Comparison of ENCODE assay signal across 9 cellular contexts in genomic region chr5:39080597-39081204, GRCh38. TPM values are rescaled to one million over a fixed set of nuclear protein-coding genes. Genes with fewer than 3 reads are reported as not detected.
A peak's percentile ranks its signal among the peaks of the same experiment; 100 is the strongest.
DNase-seq lines count a peak whose midpoint lies in the region; ATAC-seq and TF ChIP-seq lines count a peak whose summit lies in the region.
"Had no signal": no experiment of that assay in that cellular context is flagged by ENCODE, and none has a peak within 500 bp of the region (broad histone marks: within the 10 kb centered on the region; RNA-seq: fewer than 3 reads in every experiment).

No MANE protein-coding gene starts in this region.

- intact Hi-C loops in left ventricle myocardium superior (cut with micrococcal nuclease), result loop anchor here (5.0 kb wide), 1 partner anchor 83 kb away; no protein-coding TSS in a partner anchor

- DNase-seq in NCI-H1417 (lab: John Stamatoyannopoulos, UW) (peak; percentile 9 to 52 (median 30)), NCI-H1417 treated with DMSO at 0.1 percent for 48 hours (lab: John Stamatoyannopoulos, UW) (no peak), HCEC 1CT (peak; percentile 76), NCI-H526 treated with DMSO at 0.1 percent for 48 hours (lab: John Stamatoyannopoulos, UW) (peak; percentile 29), astrocyte of the spinal cord (ENCODE audit: low read depth, low spot score) (peak; percentile 63), left ventricle myocardium superior (no peak), retina (peak; percentile 7)

- TF ChIP-seq CTCF in astrocyte of the spinal cord (IDR thresholded peaks at IDR 0.05; ENCODE audit: low read depth, low read length), result peak; percentile 86

- peak; percentile 78 for ATAC-seq in left ventricle myocardium superior
- no peak for ATAC-seq in HG03159 (IDR thresholded peaks at IDR 0.05; ENCODE audit: unreplicated experiment)

- H3K4me3 ChIP-seq in astrocyte of the spinal cord (ENCODE audit: low read depth, low read length), result no peak overlapping the region
- H3K4me3 ChIP-seq: BLaER1 treated with 17β-estradiol and CSF1 and Interleukin-3, amounts not matched to agents 10 nM and 100 nM had no signal

- in situ Hi-C loops in astrocyte of the spinal cord (cut with HindIII; ENCODE audit: low sequenced_read_pairs), result no loop called here

RNA-seq across cellular contexts. Expression of gene RICTOR, which starts 6.5 kb away (rescaled TPM):
- total RNA-seq in left ventricle myocardium superior, result 27.5 TPM

Comparison
In these comparisons a context has a peak if more than half of its experiments do, and no peak if none do; other contexts are left out.
1. DNase-seq: peak in NCI-H1417 (3 of 3), HCEC 1CT (single experiment), NCI-H526 treated with DMSO at 0.1 percent for 48 hours (single experiment), astrocyte of the spinal cord (single experiment) and retina (single experiment); none in NCI-H1417 treated with DMSO at 0.1 percent for 48 hours (single experiment) and left ventricle myocardium superior (single experiment).